12 cellular contexts compared by ENCODE assay signal in the genomic region with DNA sequence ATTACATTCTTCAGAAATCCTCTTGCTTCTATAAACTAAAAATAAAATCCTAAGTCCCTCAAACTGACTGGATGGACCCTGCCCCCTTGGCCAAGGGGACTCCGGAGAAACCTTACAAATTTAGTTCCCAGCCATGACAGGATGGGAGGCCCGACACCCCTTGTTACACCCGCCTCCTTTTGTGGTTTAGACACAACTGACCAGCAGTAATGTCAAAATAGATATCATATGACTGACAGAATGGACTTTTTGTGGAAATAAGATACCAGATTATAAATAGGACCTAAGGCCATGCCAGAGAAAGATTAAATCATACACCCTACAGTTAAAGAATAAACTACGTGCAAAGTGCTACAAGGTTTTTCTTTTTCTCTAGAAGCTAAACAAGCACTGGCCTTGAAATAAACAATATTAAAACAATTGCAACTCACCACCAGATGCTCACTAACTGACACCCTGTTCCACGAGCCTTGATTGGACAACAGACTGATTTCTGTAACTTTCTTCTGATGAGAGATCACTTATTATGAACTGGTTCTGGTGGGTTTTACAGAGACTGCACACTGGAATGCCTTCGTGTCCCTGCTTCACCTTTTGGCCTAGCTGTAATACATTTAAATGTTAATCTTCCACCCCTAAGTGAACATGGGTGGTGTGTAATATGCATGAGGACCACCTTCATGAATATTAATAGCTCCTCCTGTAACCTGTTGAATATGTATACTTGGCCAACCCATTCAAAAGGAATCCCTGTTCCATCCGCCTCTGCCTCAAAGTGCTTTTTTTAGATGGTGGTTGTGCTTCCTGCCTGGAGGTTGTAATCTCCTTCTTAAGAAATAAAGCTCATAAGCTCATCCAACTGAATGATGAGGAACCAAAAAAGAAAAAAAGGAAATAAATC.
"Had no signal": no experiment of that assay in that cellular context is flagged by ENCODE, and none has a peak within 500 bp of the region (broad histone marks: within the 10 kb centered on the region; RNA-seq: fewer than 3 reads in every experiment).

No MANE protein-coding gene starts in this region.

- DNase-seq: activated CD4-positive, alpha-beta T cell treated with anti-CD3 and anti-CD28 coated beads for 48 hours; activated CD8-positive, alpha-beta memory T cell treated with anti-CD3 and anti-CD28 coated beads, Interleukin-2, amount 50 U/mL, for 48 hours; activated CD8-positive, alpha-beta T cell treated with anti-CD3 and anti-CD28 coated beads, Interleukin-2, amount 10 ng/mL, durations not matched to agents 7 days and 5 days; activated naive CD4-positive, alpha-beta T cell treated with anti-CD3 and anti-CD28 coated beads for 36 hours; colonic mucosa; effector CD8-positive, alpha-beta T cell; hippocampal formation; lower lobe of right lung; natural killer cell; stimulated activated CD4-positive, alpha-beta T cell treated with anti-CD3 and anti-CD28 coated beads, Interleukin-4, amount 100 ng/mL, for 1 hour; stimulated activated CD8-positive, alpha-beta memory T cell treated with anti-CD3 and anti-CD28 coated beads, Interleukin-4, amount 100 ng/mL, for 48 hours; upper lobe of left lung had no signal

- ATAC-seq: activated CD8-positive, alpha-beta T cell treated with anti-CD3 and anti-CD28 coated beads, Interleukin-2, amount 10 ng/mL, durations not matched to agents 7 days and 5 days; lower lobe of right lung; natural killer cell had no signal
